30 cellular contexts compared by ENCODE assay signal in the genomic region with DNA sequence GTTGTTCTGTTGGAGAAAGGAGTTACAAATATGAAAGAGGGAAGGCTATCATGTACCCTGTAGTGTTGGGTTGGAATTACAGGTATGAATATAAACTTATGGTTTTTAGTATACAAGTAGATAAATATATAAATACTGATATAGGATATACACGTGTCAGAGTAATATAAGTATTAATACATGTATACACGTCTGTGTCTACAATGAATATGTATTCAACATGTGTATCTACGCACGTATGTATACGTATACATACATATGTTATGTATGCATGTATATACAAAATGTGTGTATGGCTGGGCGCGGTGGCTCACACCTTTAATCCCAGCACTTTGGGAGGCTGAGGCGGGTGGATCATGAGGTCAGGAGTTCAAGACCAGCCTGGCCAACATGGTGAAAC.
"Had no signal": no experiment of that assay in that cellular context is flagged by ENCODE, and none has a peak within 500 bp of the region (broad histone marks: within the 10 kb centered on the region; RNA-seq: fewer than 3 reads in every experiment).

No MANE protein-coding gene starts in this region.

- H3K36me3 ChIP-seq: colonic mucosa had no signal

- H3K27ac ChIP-seq: colonic mucosa, coronary artery, dorsolateral prefrontal cortex, epithelial cell of prostate, esophagus muscularis mucosa, esophagus squamous epithelium, foreskin keratinocyte, gastrocnemius medialis, gastroesophageal sphincter, heart left ventricle, heart right ventricle, hepatocyte had no signal

- H3K4me3 Mint-ChIP-seq: dendritic cell treated with granulocyte-macrophage colony-stimulating factor and Interleukin-4, amounts not matched to agents 40 ng/mL and 50 ng/mL, for 4 days; effector memory CD8-positive, alpha-beta T cell; endodermal cell had no signal

- H3K4me1 ChIP-seq: colonic mucosa, foreskin keratinocyte had no signal

- H3K4me2 ChIP-seq: hepatocyte had no signal

- H2AFZ ChIP-seq: hepatocyte had no signal

- H3K27me3 ChIP-seq: colonic mucosa, dorsolateral prefrontal cortex, esophagus muscularis mucosa, esophagus squamous epithelium, foreskin keratinocyte, gastrocnemius medialis, gastroesophageal sphincter, heart left ventricle, heart right ventricle, hepatocyte had no signal

- DNase-seq: colonic mucosa; cortex of kidney; dermis blood vessel endothelial cell; dorsolateral prefrontal cortex; effector CD4-positive, alpha-beta T cell; effector CD8-positive, alpha-beta T cell; effector memory CD4-positive, alpha-beta T cell; effector memory CD8-positive, alpha-beta T cell; endodermal cell; erythroblast; esophagus squamous epithelium; foreskin fibroblast; foreskin keratinocyte; foreskin melanocyte; gastrocnemius medialis; glutamatergic neuron; head of caudate nucleus; heart left ventricle; heart right ventricle had no signal

- H3K27ac Mint-ChIP-seq: dendritic cell treated with granulocyte-macrophage colony-stimulating factor and Interleukin-4, amounts not matched to agents 40 ng/mL and 50 ng/mL, for 4 days; effector memory CD8-positive, alpha-beta T cell; endodermal cell had no signal

- FAIRE-seq: colon, endometrium, endothelial cell of umbilical vein, frontal cortex had no signal

- H3K27me3 Mint-ChIP-seq: dendritic cell treated with granulocyte-macrophage colony-stimulating factor and Interleukin-4, amounts not matched to agents 40 ng/mL and 50 ng/mL, for 4 days; effector memory CD8-positive, alpha-beta T cell had no signal

- H3K9me3 ChIP-seq: colonic mucosa, esophagus muscularis mucosa, esophagus squamous epithelium, gastrocnemius medialis, gastroesophageal sphincter, heart left ventricle, heart right ventricle had no signal

- ATAC-seq: effector memory CD8-positive, alpha-beta T cell; esophagus mucosa; foreskin keratinocyte; gastrocnemius medialis; gastroesophageal sphincter; heart left ventricle; heart right ventricle had no signal

- H3K9me3 Mint-ChIP-seq: dendritic cell treated with granulocyte-macrophage colony-stimulating factor and Interleukin-4, amounts not matched to agents 40 ng/mL and 50 ng/mL, for 4 days; effector memory CD8-positive, alpha-beta T cell; endodermal cell had no signal

- H3K4me3 ChIP-seq: colonic mucosa, coronary artery, dorsolateral prefrontal cortex, esophagus muscularis mucosa, esophagus squamous epithelium, gastrocnemius medialis, gastroesophageal sphincter, heart left ventricle, heart right ventricle, hepatocyte had no signal
